In the genomic region with DNA sequence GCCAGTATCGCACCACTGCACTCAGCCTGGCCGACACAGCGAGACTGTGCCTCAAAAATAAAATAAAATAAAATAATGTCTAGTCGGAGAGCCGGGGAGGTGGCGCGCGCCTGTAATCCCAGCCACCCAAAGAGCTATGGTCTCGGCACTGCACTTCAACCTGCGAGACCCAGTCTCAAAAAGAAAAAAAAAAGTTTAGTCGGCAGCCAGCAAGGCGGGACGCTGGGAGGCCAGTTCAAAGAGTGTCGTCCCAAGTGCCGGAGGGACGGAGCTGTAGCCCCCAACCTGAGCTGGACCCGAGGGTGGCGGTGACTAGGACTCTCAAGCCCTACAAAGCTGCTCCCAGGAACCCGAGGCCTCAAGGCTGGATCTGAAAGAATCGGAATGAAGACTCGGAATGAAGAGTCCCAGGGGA, we compare ENCODE assay signal across 8 cellular contexts. TPM values are rescaled to one million over a fixed set of nuclear protein-coding genes. Genes with fewer than 3 reads are reported as not detected.
A peak's percentile ranks its signal among the peaks of the same experiment; 100 is the strongest.
DNase-seq lines count a peak whose midpoint lies in the region; ATAC-seq and TF ChIP-seq lines count a peak whose summit lies in the region.

No MANE protein-coding gene starts in this region.

- H3K9me3 Mint-ChIP-seq in activated T-cell treated with anti-CD3 and anti-CD28 coated beads, Interleukin-2, amount 50 U/mL, for 72 hours, result no peaks in the 10 kb centered on the region

- peak overlapping the region; percentile 82 to 98 for H3K9ac ChIP-seq in liver (ENCODE audit: low read depth in 1 of 2, low read length in 2 of 2)

- H3K4me1 ChIP-seq in liver (ENCODE audit: control insufficient read depth in 4 of 4, insufficient read depth in 4 of 4, low read length in 3 of 4), result peaks cover 2 to 17% (median 9%) of the 10 kb centered on the region in 4 donors
- H3K4me1 ChIP-seq in upper lobe of left lung, result peaks cover 7 to 21% (median 14%) of the 10 kb centered on the region in 4 donors

- peak overlapping the region; percentile 66 to 68 for H3K27ac ChIP-seq in liver (ENCODE audit: low read depth in 1 of 2, low read length in 2 of 2)
- peak overlapping the region; percentile 55 to 89 (median 72) for H3K27ac ChIP-seq in upper lobe of left lung

- H3K9me3 ChIP-seq in liver (ENCODE audit: control insufficient read depth in 4 of 4, low read length in 3 of 4), result no peaks in the 10 kb centered on the region
- no peaks in the 10 kb centered on the region for H3K9me3 ChIP-seq in upper lobe of left lung

- H3K36me3 Mint-ChIP-seq in activated T-cell treated with anti-CD3 and anti-CD28 coated beads, Interleukin-2, amount 50 U/mL, for 72 hours (ENCODE audit: insufficient read depth in 2 of 2), result no peaks in the 10 kb centered on the region

- 31% methylated on average over 21 of the region's 21 CpGs for WGBS in liver
- WGBS in upper lobe of left lung, 2 donors, result 32 to 36% methylated on average over 20 to 21 of the region's 21 CpGs

- peaks cover 0 to 3% (median 0%) of the 10 kb centered on the region in 4 donors for H3K36me3 ChIP-seq in liver (ENCODE audit: control insufficient read depth in 4 of 4, insufficient read depth in 3 of 4, low read depth in 1 of 4, low read length in 3 of 4)
- peaks cover 0 to 5% (median 0%) of the 10 kb centered on the region in 4 donors for H3K36me3 ChIP-seq in upper lobe of left lung

- TF ChIP-seq EP300 in upper lobe of left lung (IDR thresholded peaks at IDR 0.05), result no peak

- peak; percentile 1 to 2 for ATAC-seq in activated T-cell treated with anti-CD3 and anti-CD28 coated beads, Interleukin-2, amount 50 U/mL, for 72 hours (replicated peaks in 1 of 2)
- ATAC-seq in upper lobe of left lung (ENCODE audit: low FRiP score in 2 of 2) (no peak), HG03469 (IDR thresholded peaks at IDR 0.05; ENCODE audit: unreplicated experiment) (no peak)

- in situ Hi-C loops in astrocyte of the cerebellum (cut with HindIII; ENCODE audit: low sequenced_read_pairs), result no loop called here

- H3K4me1 Mint-ChIP-seq in activated T-cell treated with anti-CD3 and anti-CD28 coated beads, Interleukin-2, amount 50 U/mL, for 72 hours (ENCODE audit: low read depth), result peaks cover 20% of the 10 kb centered on the region

- no peak for TF ChIP-seq RAD21 in liver (IDR thresholded peaks at IDR 0.05)

- TF ChIP-seq POLR2A in upper lobe of left lung (IDR thresholded peaks at IDR 0.05), result no peak

- no peak for DNase-seq in activated T-cell treated with anti-CD3 and anti-CD28 coated beads, Interleukin-2, amount 50 U/mL, for 72 hours
- DNase-seq in activated T-cell treated with anti-CD3 and anti-CD28 coated beads, Interleukin-2, amount 50 U/mL, for 48 hours, result no peak
- DNase-seq in astrocyte of the cerebellum (ENCODE audit: low read depth) (no peak), upper lobe of left lung (no peak), HuH-7.5 (ENCODE audit: low spot score) (no peak), H4 (ENCODE audit: low spot score) (no peak)

- TF ChIP-seq CTCF in astrocyte of the cerebellum (IDR thresholded peaks at IDR 0.05; ENCODE audit: low read depth, low read length, missing control alignments) (no peak), liver (IDR thresholded peaks at IDR 0.05; ENCODE audit: low read depth, low read length, missing input control) (no peak), upper lobe of left lung (IDR thresholded peaks at IDR 0.05) (peak in 1 of 6 experiments; percentile 4)

- H3K27me3 Mint-ChIP-seq in activated T-cell treated with anti-CD3 and anti-CD28 coated beads, Interleukin-2, amount 50 U/mL, for 72 hours (ENCODE audit: low read depth), result no peaks in the 10 kb centered on the region

- H3K27ac Mint-ChIP-seq in activated T-cell treated with anti-CD3 and anti-CD28 coated beads, Interleukin-2, amount 50 U/mL, for 72 hours, result no peak overlapping the region

- H3K27me3 ChIP-seq in liver (ENCODE audit: control insufficient read depth in 4 of 4, insufficient read depth in 4 of 4, low read length in 3 of 4) (no peaks in the 10 kb centered on the region), upper lobe of left lung (no peaks in the 10 kb centered on the region)

- H3K4me3 ChIP-seq in astrocyte of the cerebellum (ENCODE audit: low read depth, low read length) (peak overlapping the region; percentile 57), liver (ENCODE audit: low read depth in 1 of 3, low read length in 3 of 3) (peak overlapping the region; percentile 60 to 85 (median 85)), upper lobe of left lung (peak overlapping the region; percentile 26 to 66 (median 60))

- peak overlapping the region; percentile 88 to 94 for H3K4me3 Mint-ChIP-seq in activated T-cell treated with anti-CD3 and anti-CD28 coated beads, Interleukin-2, amount 50 U/mL, for 72 hours

TF ChIP-seq in liver, 16 proteins besides CTCF, POLR2A, EP300 and RAD21:
- no peak for TF ChIP-seq GABPA (IDR thresholded peaks at IDR 0.05 in 1 of 2, conservative IDR thresholded peaks at IDR 0.05 in 1 of 2)
- peak; percentile 30 for TF ChIP-seq TAF1 (conservative IDR thresholded peaks at IDR 0.05)

RNA-seq across cellular contexts. Expression of gene FALEC, which starts 0.6 kb away (rescaled TPM):
- total RNA-seq in activated T-cell treated with anti-CD3 and anti-CD28 coated beads, Interleukin-2, amount 50 U/mL, for 72 hours, result under 1 TPM in 1 of 2 donors, not detected in 1; 0.79 TPM
- total RNA-seq in liver (not detected), upper lobe of left lung (1 to 10 TPM in 1 of 6 donors, not detected in 5; 4.2 TPM)
- not detected for polyA plus RNA-seq in liver
- not detected in 2 replicates for total RNA-seq in H4 (2014; rRNA removed; shearing (Covaris generic))

RNA-seq across cellular contexts. Expression of gene ECM1, which starts 7.0 kb away (rescaled TPM):
- total RNA-seq in activated T-cell treated with anti-CD3 and anti-CD28 coated beads, Interleukin-2, amount 50 U/mL, for 72 hours, result 1 to 10 TPM; 1.3 to 1.5 TPM
- total RNA-seq in liver (1 to 10 TPM; 5.1 to 8.1 TPM), upper lobe of left lung (10 to 100 TPM in 3 of 6 donors, 1 to 10 TPM in 3; 2.2 to 21.1 (median 14.4) TPM)
- 10 to 100 TPM; 17.0 to 22.5 TPM for polyA plus RNA-seq in liver
- 27.5 and 28.6 TPM in 2 replicates for total RNA-seq in H4 (2014; rRNA removed; shearing (Covaris generic))

RNA-seq across cellular contexts. Expression of gene TARS2, which starts 27.7 kb away (rescaled TPM):
- 10 to 100 TPM; 49.8 to 66.4 TPM for total RNA-seq in activated T-cell treated with anti-CD3 and anti-CD28 coated beads, Interleukin-2, amount 50 U/mL, for 72 hours
- total RNA-seq in liver (10 to 100 TPM; 16.5 to 20.8 TPM), upper lobe of left lung (10 to 100 TPM in 4 of 6 donors, 1 to 10 TPM in 2; 7.1 to 24.1 (median 14.2) TPM)
- polyA plus RNA-seq in liver, result 10 to 100 TPM; 10.9 to 20.7 TPM
- 8.4 and 12.8 TPM in 2 replicates for total RNA-seq in H4 (2014; rRNA removed; shearing (Covaris generic))

RNA-seq across cellular contexts. Expression of gene ADAMTSL4, which starts 34.3 kb away (rescaled TPM):
- 1 to 10 TPM in 1 of 2 donors, under 1 TPM in 1; 0.86 to 2.6 TPM for total RNA-seq in activated T-cell treated with anti-CD3 and anti-CD28 coated beads, Interleukin-2, amount 50 U/mL, for 72 hours
- 10 to 100 TPM in 1 of 2 donors, 1 to 10 TPM in 1; 5.6 to 11.5 TPM for total RNA-seq in liver
- polyA plus RNA-seq in liver, result 10 to 100 TPM; 11.4 to 12.2 TPM
- 100 to 1,000 TPM in 4 of 6 donors, 10 to 100 TPM in 2; 40.3 to 169 (median 139) TPM for total RNA-seq in upper lobe of left lung
- total RNA-seq in H4 (2014; rRNA removed; shearing (Covaris generic)), result 0.80 and 1.1 TPM in 2 replicates

Comparison
In these comparisons a context has a peak if more than half of its experiments do, and no peak if none do; other contexts are left out.
1. ATAC-seq: peak in activated T-cell treated with anti-CD3 and anti-CD28 coated beads, Interleukin-2, amount 50 U/mL, for 72 hours (2 of 2); none in upper lobe of left lung (0 of 2) and HG03469 (single experiment).
2. Peak in every context shown above with its lines, with median percentiles within 50 percentile points of each other: H3K4me3 ChIP-seq.